Comparison of ENCODE assay signal across 17 cellular contexts in genomic region chr9:84807870-84808385, GRCh38.
A peak's percentile ranks its signal among the peaks of the same experiment; 100 is the strongest.
DNase-seq lines count a peak whose midpoint lies in the region; ATAC-seq and TF ChIP-seq lines count a peak whose summit lies in the region.
"Had no signal": no experiment of that assay in that cellular context is flagged by ENCODE, and none has a peak within 500 bp of the region (broad histone marks: within the 10 kb centered on the region; RNA-seq: fewer than 3 reads in every experiment).

No MANE protein-coding gene starts in this region.

- DNase-seq in NCI-H82 (lab: John Stamatoyannopoulos, UW) = peak; percentile 38
- DNase-seq in NCI-H82 treated with DMSO at 0.1 percent for 48 hours (lab: John Stamatoyannopoulos, UW; ENCODE audit: unreplicated experiment) = no peak
- DNase-seq in G401 (ENCODE audit: low spot score) = peak; percentile 75
- peak; percentile 69 for DNase-seq in cerebellar cortex (ENCODE audit: low spot score)
- no peak for DNase-seq in progenitor cell of endocrine pancreas (ENCODE audit: low spot score, unreplicated experiment)
- DNase-seq in RWPE1 (ENCODE audit: low spot score) = no peak
- no peak for DNase-seq in left lobe of liver (ENCODE audit: low spot score)
- DNase-seq: 8988T; CD4-positive, alpha-beta memory T cell; DMS 273 treated with DMSO at 0.1 percent for 48 hours; DMS53; DND-41; GM23248 had no signal

- H3K36me3 Mint-ChIP-seq in progenitor cell of endocrine pancreas (ENCODE audit: insufficient read depth) = no peaks in the 10 kb centered on the region
- H3K36me3 Mint-ChIP-seq: CD14-positive monocyte; CD4-positive, alpha-beta memory T cell had no signal

- H3K27ac ChIP-seq in RWPE1 = no peak overlapping the region
- H3K27ac ChIP-seq: BLaER1, GM23248 had no signal

- peaks cover 6% of the 10 kb centered on the region for H3K27me3 Mint-ChIP-seq in progenitor cell of endocrine pancreas
- H3K27me3 Mint-ChIP-seq: CD4-positive, alpha-beta memory T cell had no signal

- in situ Hi-C loops in G401 (cut with HindIII; ENCODE audit: low sequenced_read_pairs) = no loop called here

- TF ChIP-seq CTCF in progenitor cell of endocrine pancreas (IDR thresholded peaks at IDR 0.05; ENCODE audit: unreplicated experiment) (no peak), RWPE1 (conservative IDR thresholded peaks at IDR 0.05; ENCODE audit: low read depth) (no peak)

- CTCF ChIA-PET in RWPE1 (lab: Yijun Ruan, JAX) = interaction anchor here (0.7 kb wide), 1 partner anchor 18 kb away, joined by 3 read pairs; no protein-coding TSS in a partner anchor

- no peaks in the 10 kb centered on the region for H3K9me3 Mint-ChIP-seq in progenitor cell of endocrine pancreas (ENCODE audit: low read depth)

- peak overlapping the region; percentile 18 for H3K27ac Mint-ChIP-seq in progenitor cell of endocrine pancreas
- H3K27ac Mint-ChIP-seq: CD14-positive monocyte; CD4-positive, alpha-beta memory T cell had no signal

- H3K4me1 Mint-ChIP-seq in progenitor cell of endocrine pancreas (ENCODE audit: low read depth) = peaks cover 12% of the 10 kb centered on the region
- H3K4me1 Mint-ChIP-seq: CD14-positive monocyte had no signal

- H3K4me3 Mint-ChIP-seq in progenitor cell of endocrine pancreas (ENCODE audit: low read depth) = no peak overlapping the region
- H3K4me3 Mint-ChIP-seq: CD14-positive monocyte; CD4-positive, alpha-beta memory T cell had no signal

- POLR2A ChIA-PET in RWPE1 (lab: Yijun Ruan, JAX; ENCODE audit: low non-redundant PET) = no interaction called here

- ATAC-seq in left lobe of liver (no peak), GM18907 (IDR thresholded peaks at IDR 0.05; ENCODE audit: unreplicated experiment) (no peak)
- ATAC-seq: HepG2 had no signal

Comparison
In these comparisons a context has a peak if more than half of its experiments do, and no peak if none do; other contexts are left out.
1. DNase-seq: peak in NCI-H82 (single experiment), G401 (single experiment) and cerebellar cortex (single experiment); none in NCI-H82 treated with DMSO at 0.1 percent for 48 hours (single experiment), progenitor cell of endocrine pancreas (single experiment), RWPE1 (single experiment) and left lobe of liver (single experiment).